1 cellular context compared by ENCODE assay signal in genomic region chr5:126973193-126973592, GRCh38.
A peak's percentile ranks its signal among the peaks of the same experiment; 100 is the strongest.
TF ChIP-seq lines count a peak whose summit lies in the region.

No MANE protein-coding gene starts in this region.

TF ChIP-seq in K562, 482 proteins besides CTCF, POLR2A, EP300 and RAD21 (continued from another document):
- TF ChIP-seq DMBX1 (CRISPR knock-in tag; IDR thresholded peaks at IDR 0.05; ENCODE audit: borderline replicate concordance) (peak; percentile 60; the same call in 1 of the 2 replicates), SMAD4 (CRISPR knock-in tag; conservative IDR thresholded peaks at IDR 0.05) (peak; percentile 27), MAFF (IDR thresholded peaks at IDR 0.05; ENCODE audit: low read length) (no peak), ZNF592 (IDR thresholded peaks at IDR 0.05) (peak; percentile 60), HDAC8 (tag; IDR thresholded peaks at IDR 0.05) (0 out of 2 replicates have a peak, but pooled peaks have one; percentile 30), RFX5 (IDR thresholded peaks at IDR 0.05; ENCODE audit: low read depth, low read length) (no peak), ZFP1 (CRISPR knock-in tag; IDR thresholded peaks at IDR 0.05) (no peak)
